ENCODE assay signal across 7 cellular contexts in the genomic region with DNA sequence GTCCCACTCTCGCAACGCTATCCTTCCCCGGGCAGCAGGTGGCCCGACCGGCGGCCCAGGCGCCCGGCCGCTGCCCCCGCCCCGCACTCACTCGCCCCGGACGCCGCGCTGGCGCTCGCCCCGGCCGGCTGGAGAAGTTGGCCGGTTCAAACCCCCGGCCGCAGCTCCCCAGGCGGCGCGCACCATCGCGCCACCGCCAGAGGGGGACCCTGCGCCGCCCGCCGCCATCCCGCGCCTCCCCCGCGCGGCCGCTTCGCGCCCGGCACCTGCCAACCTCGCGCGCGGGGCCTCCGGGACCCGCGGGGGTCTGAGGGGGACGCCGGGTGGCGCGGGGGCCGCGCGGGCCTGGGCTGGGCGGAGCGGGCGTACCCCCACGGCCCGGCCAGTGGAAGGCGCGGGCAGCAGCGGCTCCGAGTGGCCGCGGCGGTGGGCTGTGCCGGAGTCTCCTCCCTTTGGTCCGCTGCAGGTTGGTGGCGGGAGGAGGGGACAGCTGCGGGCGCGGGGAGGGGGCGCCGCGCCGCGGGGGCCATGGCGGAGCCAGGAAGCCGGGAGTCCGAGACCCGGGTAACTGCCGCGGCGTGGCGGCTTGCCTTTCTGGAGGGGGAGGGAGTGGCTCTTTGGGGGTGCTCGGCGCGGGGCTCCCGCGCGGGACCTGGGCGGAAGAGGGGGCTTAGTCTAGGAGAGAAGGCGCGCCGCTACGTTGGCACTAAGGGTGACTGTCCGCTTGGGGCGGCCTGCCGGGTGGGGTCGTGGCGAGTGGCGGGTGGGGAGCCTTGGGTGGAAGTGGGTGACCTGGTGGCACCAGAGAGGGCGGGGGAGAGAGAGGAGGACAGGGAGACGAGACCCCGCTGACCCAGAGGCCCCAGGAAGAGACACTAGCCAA. TPM values are rescaled to one million over a fixed set of nuclear protein-coding genes. Genes with fewer than 3 reads are reported as not detected.
A peak's percentile ranks its signal among the peaks of the same experiment; 100 is the strongest.
DNase-seq lines count a peak whose midpoint lies in the region; ATAC-seq and TF ChIP-seq lines count a peak whose summit lies in the region.

Gene MPST (plus strand): TSS at position 434 of the 883 bp plus-strand sequence. CDS start 95 bp downstream, at position 529.
Gene TST (minus strand): TSS at position 139 of the 883 bp plus-strand sequence. CDS start 715 bp downstream, outside the sequence.

- peaks cover 0 to 33% of the 10 kb centered on the region in 2 experiments; a peak in 1 of 3 replicates for H3K36me3 ChIP-seq in HEK293 (ENCODE audit: control insufficient read depth in 2 of 2, insufficient read depth in 1 of 2, low read length in 2 of 2)
- H3K36me3 ChIP-seq in duodenal mucosa (ENCODE audit: control insufficient read depth in 1 of 2, insufficient read depth in 2 of 2, low read length in 2 of 2) = peaks cover 0 to 6% of the 10 kb centered on the region in 2 donors
- H3K36me3 ChIP-seq in right lobe of liver = peaks cover 0 to 9% (median 4%) of the 10 kb centered on the region in 4 donors

- intact Hi-C loops in right lobe of liver (cut with DNase I) = no loop called here

- WGBS in right lobe of liver (ENCODE audit: insufficient coverage, low coverage, low lambda C conversion rate, missing lambda C conversion rate) = 0% methylated on average over 2 of the region's 107 CpGs

- POLR2A ChIA-PET in HEK293 (lab: Yijun Ruan, JAX) = interaction anchor here (0.7 to 3.0 kb wide), 17 partner anchors 8 to 378 kb away, joined by 3 to 13 read pairs (median 4); partner anchors contain the start of genes IFT27 and KCTD17

- CTCF ChIA-PET in HEK293 (lab: Yijun Ruan, JAX) = interaction anchor here (0.9 to 4.3 kb wide), 8 partner anchors 12 to 59 kb away, joined by 3 to 39 read pairs (median 9); no protein-coding TSS in a partner anchor

- DNase-seq in GM12865 (ENCODE audit: low read depth) = peak; percentile 77
- peak; percentile 21 for DNase-seq in NCI-H146 treated with DMSO at 0.1 percent for 48 hours (lab: John Stamatoyannopoulos, UW; ENCODE audit: unreplicated experiment)
- DNase-seq in activated CD4-positive, alpha-beta T cell treated with anti-CD3 and anti-CD28 coated beads for 24 hours (ENCODE audit: low read depth in 2 of 2) = peak; percentile 6 to 14
- DNase-seq in right lobe of liver = peak; percentile 88 to 91 (median 89)
- DNase-seq in stimulated activated CD4-positive, alpha-beta T cell treated with anti-CD3 and anti-CD28 coated beads, TNF-alpha, amount 100 ng/mL, for 1 hour (ENCODE audit: low read depth in 3 of 3, low spot score in 1 of 3) = peak in 2 of 3 donors; percentile 10 to 13

- no peaks in the 10 kb centered on the region for H3K4me1 ChIP-seq in HEK293 (ENCODE audit: control insufficient read depth, insufficient read depth, low read length)
- peaks cover 53 to 72% of the 10 kb centered on the region in 2 donors for H3K4me1 ChIP-seq in duodenal mucosa (ENCODE audit: control insufficient read depth in 1 of 2, insufficient read depth in 2 of 2, low read length in 2 of 2)
- peaks cover 0 to 68% (median 32%) of the 10 kb centered on the region in 4 donors for H3K4me1 ChIP-seq in right lobe of liver

- TF ChIP-seq POLR2A in right lobe of liver (IDR thresholded peaks at IDR 0.05) = peak; percentile 94

- H3K4me3 ChIP-seq in GM12865 (ENCODE audit: low read depth, low read length) (peak within 1 kb of the TSS; percentile 63), HEK293 (ENCODE audit: low read depth, low read length) (peak within 1 kb of the TSS; percentile 82), duodenal mucosa (ENCODE audit: low read depth in 1 of 2, low read length in 2 of 2) (peak within 1 kb of the TSS; percentile 91), right lobe of liver (peak within 1 kb of the TSS; percentile 98 to 100 (median 99))

- H3K9me3 ChIP-seq in HEK293 (ENCODE audit: control insufficient read depth, insufficient read depth, low read depth, low read length) = no peaks in the 10 kb centered on the region
- H3K9me3 ChIP-seq in duodenal mucosa (ENCODE audit: control insufficient read depth in 1 of 2, low read length in 2 of 2) = no peaks in the 10 kb centered on the region
- H3K9me3 ChIP-seq in right lobe of liver = no peaks in the 10 kb centered on the region

- TF ChIP-seq CTCF in GM12865 (IDR thresholded peaks at IDR 0.05; ENCODE audit: insufficient read depth, low read depth, low read length, missing control alignments) = no peak
- peak; percentile 86 for TF ChIP-seq CTCF in HEK293 (tag by site-specific recombination; IDR thresholded peaks at IDR 0.05)
- TF ChIP-seq CTCF in right lobe of liver (IDR thresholded peaks at IDR 0.05) = peak in 1 of 4 donors; percentile 64

- peak; percentile 53 to 77 (median 59) for ATAC-seq in right lobe of liver

- H3K9ac ChIP-seq in duodenal mucosa (ENCODE audit: low read depth in 1 of 2, low read length in 2 of 2) = peak within 1 kb of the TSS; percentile 87 to 91

- H3K27me3 ChIP-seq in duodenal mucosa (ENCODE audit: control insufficient read depth in 1 of 2, insufficient read depth in 2 of 2, low read length in 2 of 2) (no peaks in the 10 kb centered on the region), right lobe of liver (no peaks in the 10 kb centered on the region)

- peak within 1 kb of the TSS; percentile 97 for H3K27ac ChIP-seq in HEK293 (ENCODE audit: extremely low read depth, low read depth, low read length)
- H3K27ac ChIP-seq in duodenal mucosa (ENCODE audit: low read depth, low read length) = peak within 1 kb of the TSS; percentile 90
- H3K27ac ChIP-seq in right lobe of liver = peak within 1 kb of the TSS; percentile 76 to 95 (median 89)

TF ChIP-seq in HEK293, 187 proteins besides CTCF, POLR2A, EP300 and RAD21 (continues in another document):
- TF ChIP-seq ZNF311 (tag by site-specific recombination; IDR thresholded peaks at IDR 0.05; ENCODE audit: borderline replicate concordance) = no peak
- TF ChIP-seq BCL11B (tag by site-specific recombination; IDR thresholded peaks at IDR 0.05; ENCODE audit: low read depth) = 0 out of 2 replicates have a peak, but pooled peaks have one; percentile 61
- TF ChIP-seq, protein P1, sequence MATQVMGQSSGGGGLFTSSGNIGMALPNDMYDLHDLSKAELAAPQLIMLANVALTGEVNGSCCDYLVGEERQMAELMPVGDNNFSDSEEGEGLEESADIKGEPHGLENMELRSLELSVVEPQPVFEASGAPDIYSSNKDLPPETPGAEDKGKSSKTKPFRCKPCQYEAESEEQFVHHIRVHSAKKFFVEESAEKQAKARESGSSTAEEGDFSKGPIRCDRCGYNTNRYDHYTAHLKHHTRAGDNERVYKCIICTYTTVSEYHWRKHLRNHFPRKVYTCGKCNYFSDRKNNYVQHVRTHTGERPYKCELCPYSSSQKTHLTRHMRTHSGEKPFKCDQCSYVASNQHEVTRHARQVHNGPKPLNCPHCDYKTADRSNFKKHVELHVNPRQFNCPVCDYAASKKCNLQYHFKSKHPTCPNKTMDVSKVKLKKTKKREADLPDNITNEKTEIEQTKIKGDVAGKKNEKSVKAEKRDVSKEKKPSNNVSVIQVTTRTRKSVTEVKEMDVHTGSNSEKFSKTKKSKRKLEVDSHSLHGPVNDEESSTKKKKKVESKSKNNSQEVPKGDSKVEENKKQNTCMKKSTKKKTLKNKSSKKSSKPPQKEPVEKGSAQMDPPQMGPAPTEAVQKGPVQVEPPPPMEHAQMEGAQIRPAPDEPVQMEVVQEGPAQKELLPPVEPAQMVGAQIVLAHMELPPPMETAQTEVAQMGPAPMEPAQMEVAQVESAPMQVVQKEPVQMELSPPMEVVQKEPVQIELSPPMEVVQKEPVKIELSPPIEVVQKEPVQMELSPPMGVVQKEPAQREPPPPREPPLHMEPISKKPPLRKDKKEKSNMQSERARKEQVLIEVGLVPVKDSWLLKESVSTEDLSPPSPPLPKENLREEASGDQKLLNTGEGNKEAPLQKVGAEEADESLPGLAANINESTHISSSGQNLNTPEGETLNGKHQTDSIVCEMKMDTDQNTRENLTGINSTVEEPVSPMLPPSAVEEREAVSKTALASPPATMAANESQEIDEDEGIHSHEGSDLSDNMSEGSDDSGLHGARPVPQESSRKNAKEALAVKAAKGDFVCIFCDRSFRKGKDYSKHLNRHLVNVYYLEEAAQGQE (tag by site-specific recombination; IDR thresholded peaks at IDR 0.05) = no peak
- no peak for TF ChIP-seq ZNF184 (tag by site-specific recombination; IDR thresholded peaks at IDR 0.05)
- peak; percentile 33 for TF ChIP-seq ZBTB8A (tag by site-specific recombination; IDR thresholded peaks at IDR 0.05)
- TF ChIP-seq, protein P2, sequence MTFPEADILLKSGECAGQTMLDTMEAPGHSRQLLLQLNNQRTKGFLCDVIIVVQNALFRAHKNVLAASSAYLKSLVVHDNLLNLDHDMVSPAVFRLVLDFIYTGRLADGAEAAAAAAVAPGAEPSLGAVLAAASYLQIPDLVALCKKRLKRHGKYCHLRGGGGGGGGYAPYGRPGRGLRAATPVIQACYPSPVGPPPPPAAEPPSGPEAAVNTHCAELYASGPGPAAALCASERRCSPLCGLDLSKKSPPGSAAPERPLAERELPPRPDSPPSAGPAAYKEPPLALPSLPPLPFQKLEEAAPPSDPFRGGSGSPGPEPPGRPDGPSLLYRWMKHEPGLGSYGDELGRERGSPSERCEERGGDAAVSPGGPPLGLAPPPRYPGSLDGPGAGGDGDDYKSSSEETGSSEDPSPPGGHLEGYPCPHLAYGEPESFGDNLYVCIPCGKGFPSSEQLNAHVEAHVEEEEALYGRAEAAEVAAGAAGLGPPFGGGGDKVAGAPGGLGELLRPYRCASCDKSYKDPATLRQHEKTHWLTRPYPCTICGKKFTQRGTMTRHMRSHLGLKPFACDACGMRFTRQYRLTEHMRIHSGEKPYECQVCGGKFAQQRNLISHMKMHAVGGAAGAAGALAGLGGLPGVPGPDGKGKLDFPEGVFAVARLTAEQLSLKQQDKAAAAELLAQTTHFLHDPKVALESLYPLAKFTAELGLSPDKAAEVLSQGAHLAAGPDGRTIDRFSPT (tag by site-specific recombination; IDR thresholded peaks at IDR 0.05) = peak; percentile 80
- TF ChIP-seq, protein P3, sequence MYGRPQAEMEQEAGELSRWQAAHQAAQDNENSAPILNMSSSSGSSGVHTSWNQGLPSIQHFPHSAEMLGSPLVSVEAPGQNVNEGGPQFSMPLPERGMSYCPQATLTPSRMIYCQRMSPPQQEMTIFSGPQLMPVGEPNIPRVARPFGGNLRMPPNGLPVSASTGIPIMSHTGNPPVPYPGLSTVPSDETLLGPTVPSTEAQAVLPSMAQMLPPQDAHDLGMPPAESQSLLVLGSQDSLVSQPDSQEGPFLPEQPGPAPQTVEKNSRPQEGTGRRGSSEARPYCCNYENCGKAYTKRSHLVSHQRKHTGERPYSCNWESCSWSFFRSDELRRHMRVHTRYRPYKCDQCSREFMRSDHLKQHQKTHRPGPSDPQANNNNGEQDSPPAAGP (tag by site-specific recombination; IDR thresholded peaks at IDR 0.05) = peak; percentile 79
- TF ChIP-seq ZNF341 (tag by site-specific recombination; IDR thresholded peaks at IDR 0.05; ENCODE audit: low read depth) = peak; percentile 93
- TF ChIP-seq HOXC10 (CRISPR knock-in tag; IDR thresholded peaks at IDR 0.05) = peak; percentile 81; the same call in 1 of the 2 replicates
- TF ChIP-seq SP2 (tag by site-specific recombination; IDR thresholded peaks at IDR 0.05) = peak; percentile 44
- TF ChIP-seq ZNF23 (tag by site-specific recombination; IDR thresholded peaks at IDR 0.05; ENCODE audit: borderline replicate concordance) = no peak

RNA-seq across cellular contexts. Expression of gene MPST, which starts in this region (rescaled TPM):
- 100 to 1,000 TPM; 153 to 301 (median 214) TPM for total RNA-seq in right lobe of liver

RNA-seq across cellular contexts. Expression of gene TST, which starts in this region (rescaled TPM):
- 100 to 1,000 TPM; 223 to 355 (median 321) TPM for total RNA-seq in right lobe of liver

Comparison
In these comparisons a context has a peak if more than half of its experiments do, and no peak if none do; other contexts are left out.
1. Peak in every context shown above with its lines: DNase-seq, ATAC-seq, H3K4me3 ChIP-seq and H3K27ac ChIP-seq.
2. DNase-seq: peak in every context shown above with its lines; median percentile 89 in right lobe of liver; 77 in GM12865; 21 in NCI-H146 treated with DMSO at 0.1 percent for 48 hours; 12 in stimulated activated CD4-positive, alpha-beta T cell treated with anti-CD3 and anti-CD28 coated beads, TNF-alpha, amount 100 ng/mL, for 1 hour; 10 in activated CD4-positive, alpha-beta T cell treated with anti-CD3 and anti-CD28 coated beads for 24 hours.